Comparison of ENCODE assay signal across 3 cellular contexts in the genomic region with DNA sequence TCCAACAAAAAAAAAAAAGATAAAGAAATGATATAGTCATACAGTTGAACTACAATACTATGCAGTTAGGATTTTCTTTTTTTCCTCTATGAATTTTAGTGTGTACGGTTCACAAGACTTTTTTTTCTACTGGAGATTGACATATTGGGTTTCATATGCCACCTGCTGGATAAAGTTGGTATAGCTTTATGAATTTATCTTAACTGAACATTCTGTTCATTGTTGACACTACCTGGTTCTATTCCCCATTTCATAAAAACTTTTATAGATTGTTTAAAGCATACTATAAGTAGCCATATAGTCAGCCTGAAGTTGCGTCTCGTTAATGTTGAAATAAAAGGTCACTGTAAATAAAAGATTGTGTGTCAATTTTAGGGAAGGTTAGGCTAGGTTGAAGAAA. TPM values are rescaled to one million over a fixed set of nuclear protein-coding genes. Genes with fewer than 3 reads are reported as not detected.
"Had no signal": no experiment of that assay in that cellular context is flagged by ENCODE, and none has a peak within 500 bp of the region (broad histone marks: within the 10 kb centered on the region; RNA-seq: fewer than 3 reads in every experiment).

No MANE protein-coding gene starts in this region.

RNA-seq across cellular contexts. Expression of a gene that starts 58.4 kb away (rescaled TPM):
- total RNA-seq: epithelial cell of proximal tubule; myocyte; T-helper 1 cell treated with Interleukin-12 subunit alpha and Interleukin-12 subunit beta and Interleukin-4 antibody, amounts not matched to agents 30 ng/mL and 1 ng/mL, for 36 hours had no signal
